Comparison of ENCODE assay signal across 1 cellular context in genomic region chr14:81384900-81385299, GRCh38.
TF ChIP-seq lines count a peak whose summit lies in the region.

No MANE protein-coding gene starts in this region.

TF ChIP-seq in WTC11, 78 proteins besides CTCF, POLR2A, EP300 and RAD21 (continued from another document):
- TF ChIP-seq USF2 (CRISPR knock-in tag; IDR thresholded peaks at IDR 0.05) (no peak), ZBTB43 (CRISPR knock-in tag; IDR thresholded peaks at IDR 0.05) (no peak), ZNF232 (CRISPR knock-in tag; IDR thresholded peaks at IDR 0.05) (no peak), ELF4 (CRISPR knock-in tag; IDR thresholded peaks at IDR 0.05; ENCODE audit: low read depth) (no peak)
- TF ChIP-seq, protein P1, sequence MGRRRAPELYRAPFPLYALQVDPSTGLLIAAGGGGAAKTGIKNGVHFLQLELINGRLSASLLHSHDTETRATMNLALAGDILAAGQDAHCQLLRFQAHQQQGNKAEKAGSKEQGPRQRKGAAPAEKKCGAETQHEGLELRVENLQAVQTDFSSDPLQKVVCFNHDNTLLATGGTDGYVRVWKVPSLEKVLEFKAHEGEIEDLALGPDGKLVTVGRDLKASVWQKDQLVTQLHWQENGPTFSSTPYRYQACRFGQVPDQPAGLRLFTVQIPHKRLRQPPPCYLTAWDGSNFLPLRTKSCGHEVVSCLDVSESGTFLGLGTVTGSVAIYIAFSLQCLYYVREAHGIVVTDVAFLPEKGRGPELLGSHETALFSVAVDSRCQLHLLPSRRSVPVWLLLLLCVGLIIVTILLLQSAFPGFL (CRISPR knock-in tag; IDR thresholded peaks at IDR 0.05; ENCODE audit: borderline replicate concordance) = no peak
